ENCODE assay signal across 1 cellular context in the genomic region with DNA sequence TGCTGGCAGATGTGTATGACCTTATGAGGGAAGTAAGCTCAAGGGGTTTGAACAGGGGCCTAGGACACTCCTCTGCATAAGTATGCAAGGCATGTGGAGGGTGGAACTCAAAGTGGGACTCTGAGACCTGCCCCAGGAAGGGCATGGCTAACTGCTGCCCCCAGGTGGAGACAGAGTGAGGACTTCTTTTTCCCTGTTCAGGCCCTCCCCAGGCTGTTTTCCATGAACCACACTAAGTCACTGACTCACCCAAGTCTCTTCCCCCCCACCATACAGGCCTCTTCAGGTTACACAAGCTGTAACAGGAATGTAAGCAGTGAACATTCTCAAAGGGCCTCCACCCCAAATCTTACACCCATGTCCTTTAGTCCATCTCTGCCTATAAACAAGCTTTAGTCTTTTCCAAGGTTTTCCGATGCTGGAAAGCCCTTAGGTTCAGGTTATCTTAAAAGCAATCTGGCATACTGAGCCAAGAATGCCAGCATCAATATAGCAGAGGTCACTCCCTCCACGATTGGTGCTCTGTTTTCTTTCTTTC.
A peak's percentile ranks its signal among the peaks of the same experiment; 100 is the strongest.
TF ChIP-seq lines count a peak whose summit lies in the region.

No MANE protein-coding gene starts in this region.

TF ChIP-seq in HEK293, 187 proteins besides CTCF, POLR2A, EP300 and RAD21 (continued from another document):
- TF ChIP-seq ZBTB20 (tag by site-specific recombination; IDR thresholded peaks at IDR 0.05) (no peak; the same call in 1 of the 2 replicates), BCL6B (tag by site-specific recombination; IDR thresholded peaks at IDR 0.05) (no peak), ZNF37A (tag by site-specific recombination; IDR thresholded peaks at IDR 0.05) (no peak), MEIS1 (CRISPR knock-in tag; IDR thresholded peaks at IDR 0.05; ENCODE audit: borderline replicate concordance) (no peak), ZNF792 (tag by site-specific recombination; IDR thresholded peaks at IDR 0.05) (no peak), TRIM28 (IDR thresholded peaks at IDR 0.05; ENCODE audit: borderline replicate concordance, low read length) (0 out of 2 replicates have a peak, but pooled peaks have one; percentile 42), ZNF248 (tag by site-specific recombination; IDR thresholded peaks at IDR 0.05) (no peak), ZNF23 (tag by site-specific recombination; IDR thresholded peaks at IDR 0.05; ENCODE audit: borderline replicate concordance) (no peak), ZNF707 (tag by site-specific recombination; IDR thresholded peaks at IDR 0.05) (no peak), ZNF211 (tag by site-specific recombination; IDR thresholded peaks at IDR 0.05; ENCODE audit: low read depth) (no peak), ZNF629 (tag by site-specific recombination; IDR thresholded peaks at IDR 0.05) (peak; percentile 55; the same call in 1 of the 2 replicates), ZSCAN23 (tag by site-specific recombination; IDR thresholded peaks at IDR 0.05) (no peak), HOXD13 (CRISPR knock-in tag; IDR thresholded peaks at IDR 0.05; ENCODE audit: borderline replicate concordance) (no peak), KLF8 (tag by site-specific recombination; IDR thresholded peaks at IDR 0.05) (peak; percentile 72), ZBTB1 (tag by site-specific recombination; IDR thresholded peaks at IDR 0.05) (no peak), ZNF530 (tag by site-specific recombination; IDR thresholded peaks at IDR 0.05; ENCODE audit: low read depth) (no peak), ZBTB21 (tag by site-specific recombination; IDR thresholded peaks at IDR 0.05) (no peak), ZNF354C (tag by site-specific recombination; IDR thresholded peaks at IDR 0.05; ENCODE audit: borderline replicate concordance, low read depth) (no peak), ZNF660 (tag by site-specific recombination; IDR thresholded peaks at IDR 0.05) (peak; percentile 86), MYNN (tag by site-specific recombination; IDR thresholded peaks at IDR 0.05; ENCODE audit: borderline replicate concordance) (no peak), ZNF157 (tag by site-specific recombination; IDR thresholded peaks at IDR 0.05) (no peak), ZNF350 (tag by site-specific recombination; IDR thresholded peaks at IDR 0.05) (no peak), ZNF623 (tag by site-specific recombination; IDR thresholded peaks at IDR 0.05) (no peak)
- TF ChIP-seq, protein P1, sequence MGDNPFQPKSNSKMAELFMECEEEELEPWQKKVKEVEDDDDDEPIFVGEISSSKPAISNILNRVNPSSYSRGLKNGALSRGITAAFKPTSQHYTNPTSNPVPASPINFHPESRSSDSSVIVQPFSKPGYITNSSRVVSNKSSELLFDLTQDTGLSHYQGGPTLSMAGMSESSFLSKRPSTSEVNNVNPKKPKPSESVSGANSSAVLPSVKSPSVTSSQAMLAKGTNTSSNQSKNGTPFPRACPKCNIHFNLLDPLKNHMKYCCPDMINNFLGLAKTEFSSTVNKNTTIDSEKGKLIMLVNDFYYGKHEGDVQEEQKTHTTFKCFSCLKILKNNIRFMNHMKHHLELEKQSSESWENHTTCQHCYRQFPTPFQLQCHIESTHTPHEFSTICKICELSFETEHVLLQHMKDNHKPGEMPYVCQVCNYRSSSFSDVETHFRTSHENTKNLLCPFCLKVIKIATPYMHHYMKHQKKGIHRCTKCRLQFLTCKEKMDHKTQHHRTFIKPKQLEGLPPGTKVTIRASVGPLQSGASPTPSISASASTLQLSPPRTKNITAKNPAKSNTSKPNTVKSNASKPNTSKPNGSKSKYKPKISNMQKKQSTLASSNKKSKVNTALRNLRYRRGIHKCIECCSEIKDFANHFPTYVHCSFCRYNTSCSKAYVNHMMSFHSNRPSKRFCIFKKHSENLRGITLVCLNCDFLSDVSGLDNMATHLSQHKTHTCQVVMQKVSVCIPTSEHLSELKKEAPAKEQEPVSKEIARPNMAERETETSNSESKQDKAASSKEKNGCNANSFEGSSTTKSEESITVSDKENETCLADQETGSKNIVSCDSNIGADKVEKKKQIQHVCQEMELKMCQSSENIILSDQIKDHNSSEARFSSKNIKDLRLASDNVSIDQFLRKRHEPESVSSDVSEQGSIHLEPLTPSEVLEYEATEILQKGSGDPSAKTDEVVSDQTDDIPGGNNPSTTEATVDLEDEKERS (tag by site-specific recombination; IDR thresholded peaks at IDR 0.05): no peak
- TF ChIP-seq, protein P2, sequence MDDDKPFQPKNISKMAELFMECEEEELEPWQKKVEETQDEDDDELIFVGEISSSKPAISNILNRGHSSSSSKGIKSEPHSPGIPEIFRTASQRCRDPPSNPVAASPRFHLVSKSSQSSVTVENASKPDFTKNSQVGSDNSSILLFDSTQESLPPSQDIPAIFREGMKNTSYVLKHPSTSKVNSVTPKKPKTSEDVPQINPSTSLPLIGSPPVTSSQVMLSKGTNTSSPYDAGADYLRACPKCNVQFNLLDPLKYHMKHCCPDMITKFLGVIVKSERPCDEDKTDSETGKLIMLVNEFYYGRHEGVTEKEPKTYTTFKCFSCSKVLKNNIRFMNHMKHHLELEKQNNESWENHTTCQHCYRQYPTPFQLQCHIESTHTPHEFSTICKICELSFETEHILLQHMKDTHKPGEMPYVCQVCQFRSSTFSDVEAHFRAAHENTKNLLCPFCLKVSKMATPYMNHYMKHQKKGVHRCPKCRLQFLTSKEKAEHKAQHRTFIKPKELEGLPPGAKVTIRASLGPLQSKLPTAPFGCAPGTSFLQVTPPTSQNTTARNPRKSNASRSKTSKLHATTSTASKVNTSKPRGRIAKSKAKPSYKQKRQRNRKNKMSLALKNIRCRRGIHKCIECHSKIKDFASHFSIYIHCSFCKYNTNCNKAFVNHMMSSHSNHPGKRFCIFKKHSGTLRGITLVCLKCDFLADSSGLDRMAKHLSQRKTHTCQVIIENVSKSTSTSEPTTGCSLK (tag by site-specific recombination; IDR thresholded peaks at IDR 0.05): no peak
